1 cellular context compared by ENCODE assay signal in genomic region chr1:37317870-37318431, GRCh38.
TF ChIP-seq lines count a peak whose summit lies in the region.

No MANE protein-coding gene starts in this region.

TF ChIP-seq in SK-N-SH treated with all-trans-retinoic acid at 6 μM for 48 hours, 23 proteins besides CTCF, POLR2A, EP300 and RAD21 (continued from another document):
- TF ChIP-seq, protein P1, sequence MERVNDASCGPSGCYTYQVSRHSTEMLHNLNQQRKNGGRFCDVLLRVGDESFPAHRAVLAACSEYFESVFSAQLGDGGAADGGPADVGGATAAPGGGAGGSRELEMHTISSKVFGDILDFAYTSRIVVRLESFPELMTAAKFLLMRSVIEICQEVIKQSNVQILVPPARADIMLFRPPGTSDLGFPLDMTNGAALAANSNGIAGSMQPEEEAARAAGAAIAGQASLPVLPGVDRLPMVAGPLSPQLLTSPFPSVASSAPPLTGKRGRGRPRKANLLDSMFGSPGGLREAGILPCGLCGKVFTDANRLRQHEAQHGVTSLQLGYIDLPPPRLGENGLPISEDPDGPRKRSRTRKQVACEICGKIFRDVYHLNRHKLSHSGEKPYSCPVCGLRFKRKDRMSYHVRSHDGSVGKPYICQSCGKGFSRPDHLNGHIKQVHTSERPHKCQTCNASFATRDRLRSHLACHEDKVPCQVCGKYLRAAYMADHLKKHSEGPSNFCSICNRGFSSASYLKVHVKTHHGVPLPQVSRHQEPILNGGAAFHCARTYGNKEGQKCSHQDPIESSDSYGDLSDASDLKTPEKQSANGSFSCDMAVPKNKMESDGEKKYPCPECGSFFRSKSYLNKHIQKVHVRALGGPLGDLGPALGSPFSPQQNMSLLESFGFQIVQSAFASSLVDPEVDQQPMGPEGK (CRISPR knock-in tag; IDR thresholded peaks at IDR 0.05; ENCODE audit: borderline replicate concordance) = no peak
- TF ChIP-seq ZNF565 (CRISPR knock-in tag; conservative IDR thresholded peaks at IDR 0.05; ENCODE audit: low read depth) (no peak), ZNF70 (CRISPR knock-in tag; IDR thresholded peaks at IDR 0.05) (no peak), CSDC2 (CRISPR knock-in tag; IDR thresholded peaks at IDR 0.05) (no peak), CSRNP3 (CRISPR knock-in tag; IDR thresholded peaks at IDR 0.05) (no peak), BACH2 (CRISPR knock-in tag; IDR thresholded peaks at IDR 0.05; ENCODE audit: borderline replicate concordance) (no peak), ARNTL (CRISPR knock-in tag; IDR thresholded peaks at IDR 0.05; ENCODE audit: borderline replicate concordance, low read depth) (no peak)
TF ChIP-seq in SK-N-SH treated with all-trans-retinoic acid at 6 μM for 48 hours: peak in this region for 0.
